ENCODE assay signal across 21 cellular contexts in the genomic region with DNA sequence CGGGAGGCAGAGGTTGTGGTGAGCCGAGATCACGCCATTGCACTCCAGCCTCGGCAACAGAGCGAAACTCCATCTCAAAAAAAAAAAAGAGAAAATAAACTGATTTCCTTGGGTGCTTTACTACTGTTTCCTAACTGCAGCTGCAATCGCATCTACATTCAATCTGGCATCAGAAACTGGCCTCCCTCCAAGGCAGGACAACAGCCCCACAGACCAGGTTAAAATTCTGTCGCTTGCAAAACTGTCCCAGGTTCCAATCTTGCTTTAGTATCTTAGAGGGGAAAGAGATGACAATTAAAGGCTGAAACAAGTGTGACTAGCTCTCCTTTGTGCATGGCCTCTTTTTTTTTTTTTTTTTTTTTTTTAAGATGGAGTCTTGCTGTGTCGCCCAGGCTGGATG. TPM values are rescaled to one million over a fixed set of nuclear protein-coding genes. Genes with fewer than 3 reads are reported as not detected.
DNase-seq lines count a peak whose midpoint lies in the region; ATAC-seq, FAIRE-seq and TF ChIP-seq lines count a peak whose summit lies in the region.
"Had no signal": no experiment of that assay in that cellular context is flagged by ENCODE, and none has a peak within 500 bp of the region (broad histone marks: within the 10 kb centered on the region; RNA-seq: fewer than 3 reads in every experiment).

No MANE protein-coding gene starts in this region.

- BruUV-seq in HepG2 (replicated peaks; lab: Mats Ljungman, UMichigan) = no TSS peak

- no peak for TF ChIP-seq EP300 in HepG2 (IDR thresholded peaks at IDR 0.05; ENCODE audit: low read depth in 2 of 2, low read length in 2 of 2)
- no peak for TF ChIP-seq EP300 in HepG2 (CRISPR knock-in tag; IDR thresholded peaks at IDR 0.05; ENCODE audit: borderline replicate concordance)

- 44% methylated on average over 8 of the region's 8 CpGs for WGBS in liver
- 78% methylated on average over 8 of the region's 8 CpGs for WGBS in HepG2 (ENCODE audit: low lambda C conversion rate)
- WGBS in right lobe of liver (ENCODE audit: insufficient coverage, low coverage, low lambda C conversion rate, missing lambda C conversion rate) = 54% methylated on average over 8 of the region's 8 CpGs

- H2AFZ ChIP-seq in HepG2 (ENCODE audit: low read length) = no peak overlapping the region

- H3K9ac ChIP-seq in liver (ENCODE audit: low read depth in 1 of 2, low read length in 2 of 2) (no peak overlapping the region), HepG2 (ENCODE audit: insufficient read depth, low read depth, low read length) (no peak overlapping the region)
- H3K9ac ChIP-seq: BLaER1 treated with 17β-estradiol and CSF1 and Interleukin-3, amounts not matched to agents 10 nM and 100 nM had no signal

- in situ Hi-C loops in HepG2 (cut with HindIII; ENCODE audit: extremely low pct_ligation_motif_present, low pct_unique_long_range_greater_than_20kb) = no loop called here

- H3K27ac ChIP-seq in liver (ENCODE audit: low read depth in 1 of 2, low read length in 2 of 2) (no peak overlapping the region), HepG2 (ENCODE audit: extremely low read length, insufficient read depth, low read length) (no peak overlapping the region), right lobe of liver (no peak overlapping the region)
- H3K27ac ChIP-seq: BLaER1 treated with 17β-estradiol and CSF1 and Interleukin-3, amounts not matched to agents 10 nM and 100 nM; C4-2B had no signal

- TF ChIP-seq POLR2A in HepG2 (IDR thresholded peaks at IDR 0.05; ENCODE audit: insufficient read depth in 1 of 2, low read depth in 2 of 2, low read length in 2 of 2) (no peak), right lobe of liver (IDR thresholded peaks at IDR 0.05) (no peak)

- H3K4me1 ChIP-seq in liver (ENCODE audit: control insufficient read depth in 4 of 4, insufficient read depth in 4 of 4, low read length in 3 of 4) (peaks cover 0 to 23% (median 14%) of the 10 kb centered on the region in 4 donors), HepG2 (ENCODE audit: insufficient read depth, low read length) (peaks cover 64% of the 10 kb centered on the region), right lobe of liver (peaks cover 0 to 23% (median 8%) of the 10 kb centered on the region in 4 donors)
- H3K4me1 ChIP-seq: Caco-2 had no signal

- no peak for FAIRE-seq in HepG2 (lab: Jason Lieb, UNC)
- FAIRE-seq: A204.1, D721Med, G401.6, GM12891, GM19239 had no signal

- DNase-seq in HepG2 (ENCODE audit: low spot score) (no peak), dedifferentiated amniotic fluid mesenchymal stem cell (ENCODE audit: extremely low spot score) (peak; percentile 1), right lobe of liver (peak in 2 of 3 donors; percentile 43 to 82), KG1 (lab: John Stamatoyannopoulos, UW) (no peak)
- DNase-seq: 8988T; ACHN; Caco-2; Calu3; CD4-positive, alpha-beta T cell; CD8-positive, alpha-beta T cell; DMS79 treated with DMSO at 0.1 percent for 48 hours; GF-D8 had no signal

- H3K4me3 ChIP-seq in liver (ENCODE audit: low read depth in 1 of 3, low read length in 3 of 3) = no peak overlapping the region
- H3K4me3 ChIP-seq in HepG2 (replicated peaks in 1 of 3; ENCODE audit: insufficient read depth in 1 of 3, low read depth in 2 of 3, low read length in 3 of 3) = no peak overlapping the region
- H3K4me3 ChIP-seq in right lobe of liver = no peak overlapping the region
- H3K4me3 ChIP-seq: BLaER1 treated with 17β-estradiol and CSF1 and Interleukin-3, amounts not matched to agents 10 nM and 100 nM had no signal

- H3K27me3 ChIP-seq in liver (ENCODE audit: control insufficient read depth in 4 of 4, insufficient read depth in 4 of 4, low read length in 3 of 4) = no peaks in the 10 kb centered on the region
- peaks cover 0 to 2% of the 10 kb centered on the region in 2 experiments; a peak in 2 of 5 replicates for H3K27me3 ChIP-seq in HepG2 (ENCODE audit: control insufficient read depth in 1 of 2, insufficient read depth in 2 of 2, low read length in 2 of 2)
- H3K27me3 ChIP-seq in right lobe of liver = no peaks in the 10 kb centered on the region
- H3K27me3 ChIP-seq: BLaER1 treated with 17β-estradiol and CSF1 and Interleukin-3, amounts not matched to agents 10 nM and 100 nM had no signal

- no peak overlapping the region for H3K4me2 ChIP-seq in HepG2 (ENCODE audit: low read depth, low read length)
- H3K4me2 ChIP-seq: BLaER1 treated with 17β-estradiol and CSF1 and Interleukin-3, amounts not matched to agents 10 nM and 100 nM had no signal

- H3K79me2 ChIP-seq in HepG2 (ENCODE audit: insufficient read depth, low read length) = no peaks in the 10 kb centered on the region

- TF ChIP-seq RAD21 in liver (IDR thresholded peaks at IDR 0.05) (peak in 1 of 2 donors; percentile 21), HepG2 (CRISPR knock-in tag; IDR thresholded peaks at IDR 0.05) (no peak)

- TF ChIP-seq CTCF in liver (IDR thresholded peaks at IDR 0.05; ENCODE audit: low read depth, low read length, missing input control) = no peak
- TF ChIP-seq CTCF in HepG2 (CRISPR knock-in tag; IDR thresholded peaks at IDR 0.05) = no peak
- no peak for TF ChIP-seq CTCF in right lobe of liver (IDR thresholded peaks at IDR 0.05)

- H3K9me3 ChIP-seq in liver (ENCODE audit: control insufficient read depth in 4 of 4, low read length in 3 of 4) (no peaks in the 10 kb centered on the region), HepG2 (ENCODE audit: low read length) (no peaks in the 10 kb centered on the region), right lobe of liver (no peaks in the 10 kb centered on the region)
- H3K9me3 ChIP-seq: BLaER1 treated with 17β-estradiol and CSF1 and Interleukin-3, amounts not matched to agents 10 nM and 100 nM; Caco-2 had no signal

- H3K36me3 ChIP-seq in liver (ENCODE audit: control insufficient read depth in 4 of 4, insufficient read depth in 3 of 4, low read depth in 1 of 4, low read length in 3 of 4) (no peaks in the 10 kb centered on the region), HepG2 (replicated peaks in 1 of 2; ENCODE audit: control insufficient read depth in 1 of 2, insufficient read depth in 2 of 2, low read length in 2 of 2) (no peaks in the 10 kb centered on the region), right lobe of liver (no peaks in the 10 kb centered on the region)
- H3K36me3 ChIP-seq: BLaER1 treated with 17β-estradiol and CSF1 and Interleukin-3, amounts not matched to agents 10 nM and 100 nM had no signal

- intact Hi-C loops in HepG2 (cut with micrococcal nuclease; ENCODE audit: unreplicated experiment) = no loop called here
- intact Hi-C loops in right lobe of liver (cut with DNase I) = no loop called here

- POLR2A ChIA-PET in HepG2 (lab: Yijun Ruan, JAX) = no interaction called here

- no peaks in the 10 kb centered on the region for H4K20me1 ChIP-seq in HepG2 (ENCODE audit: insufficient read depth, low read length)
- H4K20me1 ChIP-seq: BLaER1 treated with 17β-estradiol and CSF1 and Interleukin-3, amounts not matched to agents 10 nM and 100 nM had no signal

- ATAC-seq in HepG2 (no peak), right lobe of liver (peak; percentile 41 to 48 (median 45)), GM19463 (IDR thresholded peaks at IDR 0.05; ENCODE audit: unreplicated experiment) (no peak)
- ATAC-seq: CD8-positive, alpha-beta T cell had no signal

- CTCF ChIA-PET in HepG2 (lab: Yijun Ruan, JAX; ENCODE audit: low intra/inter-chr PET ratio, low total read pairs) = no interaction called here

TF ChIP-seq in HepG2, 621 proteins besides CTCF, POLR2A, EP300 and RAD21 (continues in another document):
- TF ChIP-seq ERF (CRISPR knock-in tag; IDR thresholded peaks at IDR 0.05) (no peak), NFRKB (IDR thresholded peaks at IDR 0.05) (no peak), ZNF777 (CRISPR knock-in tag; IDR thresholded peaks at IDR 0.05) (no peak), CBFB (CRISPR knock-in tag; IDR thresholded peaks at IDR 0.05) (no peak), TBL1XR1 (IDR thresholded peaks at IDR 0.05; ENCODE audit: borderline replicate concordance, low read length, partially characterized antibody) (no peak), CREB3 (CRISPR knock-in tag; IDR thresholded peaks at IDR 0.05) (no peak)

RNA-seq across cellular contexts. Expression of gene SLC25A33, which starts 32.4 kb away (rescaled TPM):
- total RNA-seq in liver (10 to 100 TPM in 1 of 2 donors, 1 to 10 TPM in 1; 6.9 to 19.1 TPM), HepG2 (2016; rRNA removed; fragmentation: Illumina TruSeq; extraction: Trizol) (48.6 and 50.3 TPM in 2 replicates), right lobe of liver (10 to 100 TPM in 3 of 6 experiments, 1 to 10 TPM in 3; 3.5 to 26.5 (median 8.2) TPM)
- polyA plus RNA-seq in liver (10 to 100 TPM in 1 of 2 donors, 1 to 10 TPM in 1; 9.0 to 12.3 TPM), HepG2 (2011; rRNA removed) (15.2 and 15.4 TPM in 2 replicates)
- total RNA-seq in HepG2 (2016; cell fraction: cytosol; rRNA removed; fragmentation: Illumina TruSeq; extraction: Trizol; ENCODE audit: low read depth) = 154 and 160 TPM in 2 replicates
- total RNA-seq in HepG2 (2016; cell fraction: insoluble cytoplasmic fraction; rRNA removed; fragmentation: Illumina TruSeq; extraction: Trizol) = 44.1 and 53.1 TPM in 2 replicates
- total RNA-seq in HepG2 (2016; cell fraction: membrane; rRNA removed; fragmentation: Illumina TruSeq; extraction: Trizol) = 183 TPM in 2 replicates
- total RNA-seq in HepG2 (2016; cell fraction: nucleus; rRNA removed; fragmentation: Illumina TruSeq; extraction: Trizol) = 22.6 and 24.9 TPM in 2 replicates
- 15.2 and 20.3 TPM in 2 replicates for polyA plus RNA-seq in HepG2 (2011; cell fraction: cytosol; rRNA removed)
- polyA plus RNA-seq in HepG2 (2011; cell fraction: nucleus; rRNA removed) = 5.8 and 8.1 TPM in 2 replicates
- polyA plus RNA-seq in HepG2 (2012) = 20.1 and 21.0 TPM in 2 replicates
- polyA plus RNA-seq in HepG2 (2016; cell fraction: cytosol; fragmentation: Illumina TruSeq; extraction: Trizol; ENCODE audit: low read depth) = 153 and 173 TPM in 2 replicates
- 42.4 and 45.4 TPM in 2 replicates for polyA plus RNA-seq in HepG2 (2016; cell fraction: insoluble cytoplasmic fraction; fragmentation: Illumina TruSeq; extraction: Trizol; ENCODE audit: low read depth)
- 145 and 151 TPM in 2 replicates for polyA plus RNA-seq in HepG2 (2016; cell fraction: membrane; fragmentation: Illumina TruSeq; extraction: Trizol; ENCODE audit: low read depth)
- polyA plus RNA-seq in HepG2 (2016; cell fraction: nucleus; fragmentation: Illumina TruSeq; extraction: Trizol; ENCODE audit: insufficient read depth, low read depth) = 34.7 and 35.9 TPM in 2 replicates
- 5.3 and 8.8 TPM in 2 replicates for polyA minus RNA-seq in HepG2 (2011; rRNA and poly(A)+ RNA removed; ENCODE audit: low replicate concordance)
- polyA minus RNA-seq in HepG2 (2011; cell fraction: cytosol; rRNA and poly(A)+ RNA removed) = 11.6 and 12.6 TPM in 2 replicates
- polyA minus RNA-seq in HepG2 (2011; cell fraction: nucleus; rRNA and poly(A)+ RNA removed) = 10.7 and 13.2 TPM in 2 replicates

Comparison
In these comparisons a context has a peak if more than half of its experiments do, and no peak if none do; other contexts are left out.
1. ATAC-seq: peak in right lobe of liver (4 of 4); none in HepG2 (single experiment) and GM19463 (single experiment).
2. DNase-seq: peak in dedifferentiated amniotic fluid mesenchymal stem cell (single experiment) and right lobe of liver (2 of 3); none in HepG2 (single experiment) and KG1 (single experiment).